1 cellular context compared by ENCODE assay signal in genomic region chr11:77789731-77790476, GRCh38.
TF ChIP-seq lines count a peak whose summit lies in the region.

No MANE protein-coding gene starts in this region.

TF ChIP-seq in K562, 482 proteins besides CTCF, POLR2A, EP300 and RAD21:
- TF ChIP-seq, protein P1, sequence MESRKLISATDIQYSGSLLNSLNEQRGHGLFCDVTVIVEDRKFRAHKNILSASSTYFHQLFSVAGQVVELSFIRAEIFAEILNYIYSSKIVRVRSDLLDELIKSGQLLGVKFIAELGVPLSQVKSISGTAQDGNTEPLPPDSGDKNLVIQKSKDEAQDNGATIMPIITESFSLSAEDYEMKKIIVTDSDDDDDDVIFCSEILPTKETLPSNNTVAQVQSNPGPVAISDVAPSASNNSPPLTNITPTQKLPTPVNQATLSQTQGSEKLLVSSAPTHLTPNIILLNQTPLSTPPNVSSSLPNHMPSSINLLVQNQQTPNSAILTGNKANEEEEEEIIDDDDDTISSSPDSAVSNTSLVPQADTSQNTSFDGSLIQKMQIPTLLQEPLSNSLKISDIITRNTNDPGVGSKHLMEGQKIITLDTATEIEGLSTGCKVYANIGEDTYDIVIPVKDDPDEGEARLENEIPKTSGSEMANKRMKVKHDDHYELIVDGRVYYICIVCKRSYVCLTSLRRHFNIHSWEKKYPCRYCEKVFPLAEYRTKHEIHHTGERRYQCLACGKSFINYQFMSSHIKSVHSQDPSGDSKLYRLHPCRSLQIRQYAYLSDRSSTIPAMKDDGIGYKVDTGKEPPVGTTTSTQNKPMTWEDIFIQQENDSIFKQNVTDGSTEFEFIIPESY (CRISPR knock-in tag; IDR thresholded peaks at IDR 0.05), result 0 out of 2 replicates have a peak, but pooled peaks have one; percentile 41
- peak; percentile 95 for TF ChIP-seq ZNF431 (CRISPR knock-in tag; IDR thresholded peaks at IDR 0.05)
- no peak for TF ChIP-seq SIX5 (IDR thresholded peaks at IDR 0.05; ENCODE audit: borderline replicate concordance in 1 of 2, insufficient read depth in 1 of 2, low read depth in 1 of 2, low read length in 2 of 2)
